In genomic region chr5:32160228-32160627, GRCh38 we compare ENCODE assay signal across 27 cellular contexts.
"Had no signal": no experiment of that assay in that cellular context is flagged by ENCODE, and none has a peak within 500 bp of the region (broad histone marks: within the 10 kb centered on the region; RNA-seq: fewer than 3 reads in every experiment).

No MANE protein-coding gene starts in this region.

- H3K27me3 Mint-ChIP-seq: activated CD4-positive, alpha-beta memory T cell treated with anti-CD3 and anti-CD28 coated beads for 36 hours; activated CD4-positive, alpha-beta T cell treated with anti-CD3 and anti-CD28 coated beads, Interleukin-2, amount 10 ng/mL, durations not matched to agents 7 days and 5 days; activated naive CD4-positive, alpha-beta T cell treated with anti-CD3 and anti-CD28 coated beads, Interleukin-2, amount 10 ng/mL, durations not matched to agents 7 days and 5 days; activated naive CD8-positive, alpha-beta T cell treated with anti-CD3 and anti-CD28 coated beads, Interleukin-2, amount 10 ng/mL, durations not matched to agents 7 days and 5 days had no signal

- DNase-seq: activated CD4-positive, alpha-beta memory T cell treated with anti-CD3 and anti-CD28 coated beads for 36 hours; activated CD4-positive, alpha-beta T cell treated with anti-CD3 and anti-CD28 coated beads, Interleukin-2, amount 10 ng/mL, durations not matched to agents 7 days and 5 days; activated CD4-positive, CD25-positive, alpha-beta regulatory T cell; activated CD8-positive, alpha-beta memory T cell treated with anti-CD3 and anti-CD28 coated beads for 24 hours; activated gamma-delta T cell treated with Interleukin-2 at 50 U/mL for 16 hours; activated naive CD4-positive, alpha-beta T cell treated with anti-CD3 and anti-CD28 coated beads, Interleukin-2, amount 10 ng/mL, durations not matched to agents 7 days and 5 days; activated naive CD8-positive, alpha-beta T cell treated with anti-CD3 and anti-CD28 coated beads, Interleukin-2, amount 10 ng/mL, durations not matched to agents 7 days and 5 days; activated T-cell treated with anti-CD3 and anti-CD28 coated beads, Interleukin-2, amount 50 U/mL, for 72 hours; aorta; central memory CD4-positive, alpha-beta T cell; NCI-H1048; NCI-H146; NCI-H2029; NCI-H2107; NCI-H2171 treated with DMSO at 0.1 percent for 48 hours; NCI-H345; NCI-H510A; NCI-H526 treated with DMSO at 0.1 percent for 48 hours; NCI-H82; Peyer's patch; Right ventricle myocardium superior; SJCRH30; SK-N-SH; T-helper 1 cell had no signal

- H3K27ac ChIP-seq: breast epithelium, Peyer's patch, SJCRH30, VCaP had no signal

- H3K4me3 Mint-ChIP-seq: activated CD4-positive, alpha-beta memory T cell treated with anti-CD3 and anti-CD28 coated beads for 36 hours; activated CD4-positive, alpha-beta T cell treated with anti-CD3 and anti-CD28 coated beads, Interleukin-2, amount 10 ng/mL, durations not matched to agents 7 days and 5 days; activated naive CD4-positive, alpha-beta T cell treated with anti-CD3 and anti-CD28 coated beads, Interleukin-2, amount 10 ng/mL, durations not matched to agents 7 days and 5 days; activated naive CD8-positive, alpha-beta T cell treated with anti-CD3 and anti-CD28 coated beads, Interleukin-2, amount 10 ng/mL, durations not matched to agents 7 days and 5 days had no signal

- H3K9me3 Mint-ChIP-seq: activated CD4-positive, alpha-beta memory T cell treated with anti-CD3 and anti-CD28 coated beads for 36 hours; activated CD4-positive, alpha-beta T cell treated with anti-CD3 and anti-CD28 coated beads, Interleukin-2, amount 10 ng/mL, durations not matched to agents 7 days and 5 days; activated naive CD4-positive, alpha-beta T cell treated with anti-CD3 and anti-CD28 coated beads, Interleukin-2, amount 10 ng/mL, durations not matched to agents 7 days and 5 days; activated naive CD8-positive, alpha-beta T cell treated with anti-CD3 and anti-CD28 coated beads, Interleukin-2, amount 10 ng/mL, durations not matched to agents 7 days and 5 days; activated T-cell treated with anti-CD3 and anti-CD28 coated beads, Interleukin-2, amount 50 U/mL, for 72 hours; activated T-helper 2 cell treated with anti-CD3 and anti-CD28 coated beads, Interferon-gamma antibody, Interleukin-2, Interleukin-4, amounts not matched to agents 10 μg/mL and 5 μg/mL and 100 μg/mL, durations not matched to agents 14 hours and 24 hours and 36 hours had no signal

- H3K4me1 ChIP-seq: SJCRH30 had no signal

- H3K36me3 ChIP-seq: breast epithelium had no signal

- H3K27ac Mint-ChIP-seq: activated CD4-positive, alpha-beta memory T cell treated with anti-CD3 and anti-CD28 coated beads for 36 hours; activated CD4-positive, alpha-beta T cell treated with anti-CD3 and anti-CD28 coated beads, Interleukin-2, amount 10 ng/mL, durations not matched to agents 7 days and 5 days; activated naive CD4-positive, alpha-beta T cell treated with anti-CD3 and anti-CD28 coated beads, Interleukin-2, amount 10 ng/mL, durations not matched to agents 7 days and 5 days; activated naive CD8-positive, alpha-beta T cell treated with anti-CD3 and anti-CD28 coated beads, Interleukin-2, amount 10 ng/mL, durations not matched to agents 7 days and 5 days; activated T-cell treated with anti-CD3 and anti-CD28 coated beads, Interleukin-2, amount 50 U/mL, for 72 hours; activated T-helper 2 cell treated with anti-CD3 and anti-CD28 coated beads, Interferon-gamma antibody, Interleukin-2, Interleukin-4, amounts not matched to agents 10 μg/mL and 5 μg/mL and 100 μg/mL, durations not matched to agents 14 hours and 24 hours and 36 hours had no signal

- H3K9me3 ChIP-seq: breast epithelium, Peyer's patch, SJCRH30, SK-N-SH had no signal

- H3K27me3 ChIP-seq: breast epithelium, Peyer's patch, SJCRH30 had no signal

- H3K4me3 ChIP-seq: breast epithelium, Peyer's patch, SJCRH30 had no signal
